ENCODE assay signal across 9 cellular contexts in the genomic region with DNA sequence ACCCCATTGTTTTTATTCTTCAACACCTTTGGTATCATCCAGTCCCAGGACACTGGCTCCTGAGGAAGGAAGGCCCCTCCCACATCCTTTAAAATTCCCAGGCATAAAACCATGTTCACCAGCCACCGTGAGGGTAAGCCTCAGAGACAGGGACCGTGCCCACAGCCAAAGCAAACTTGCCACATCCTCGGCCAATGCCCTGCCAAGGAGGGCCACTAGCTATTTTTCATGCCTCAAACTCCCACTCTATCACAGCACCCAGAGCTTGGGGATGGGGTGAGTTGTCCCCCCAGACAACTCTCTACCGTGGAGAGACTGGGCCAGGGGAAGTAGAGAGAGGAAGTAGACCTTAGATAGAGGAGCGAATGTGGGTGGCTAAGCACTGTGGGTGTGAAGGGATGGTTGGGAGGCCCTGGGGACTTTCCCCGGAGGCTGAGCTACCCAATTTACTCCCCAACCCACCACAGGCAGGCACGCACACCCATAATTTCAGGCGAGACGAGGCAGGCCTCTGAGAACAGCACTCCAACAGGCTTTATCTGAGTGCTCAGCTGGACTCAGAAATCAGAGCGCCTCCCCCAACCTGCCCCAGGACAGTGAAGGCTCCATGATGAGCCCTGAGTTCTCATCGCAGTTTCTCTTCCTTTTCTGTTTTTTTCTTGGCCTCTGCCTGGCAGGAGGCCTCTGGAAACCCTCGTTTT. TPM values are rescaled to one million over a fixed set of nuclear protein-coding genes. Genes with fewer than 3 reads are reported as not detected.
DNase-seq lines count a peak whose midpoint lies in the region; ATAC-seq, FAIRE-seq and TF ChIP-seq lines count a peak whose summit lies in the region.
"Had no signal": no experiment of that assay in that cellular context is flagged by ENCODE, and none has a peak within 500 bp of the region (broad histone marks: within the 10 kb centered on the region; RNA-seq: fewer than 3 reads in every experiment).

No MANE protein-coding gene starts in this region.

- no peak for TF ChIP-seq EP300 in SK-N-SH (IDR thresholded peaks at IDR 0.05; ENCODE audit: borderline replicate concordance in 1 of 2, low read depth in 1 of 2, low read length in 1 of 2)

- no peaks in the 10 kb centered on the region for H3F3A ChIP-seq in SK-N-SH (replicated peaks; ENCODE audit: insufficient read depth)

- no peaks in the 10 kb centered on the region for H3K79me2 ChIP-seq in SK-N-SH (ENCODE audit: insufficient read depth)

- H3K9me3 ChIP-seq in small intestine (ENCODE audit: control insufficient read depth, low read depth) (no peaks in the 10 kb centered on the region), SK-N-SH (no peaks in the 10 kb centered on the region)

- H3K9ac ChIP-seq in SK-N-SH, result no peak overlapping the region

- peaks cover 36 to 37% of the 10 kb centered on the region in 2 donors for H3K4me1 ChIP-seq in small intestine (ENCODE audit: control insufficient read depth in 2 of 2, insufficient read depth in 1 of 2, low read depth in 1 of 2, low read length in 1 of 2)
- H3K4me1 ChIP-seq in SK-N-SH (ENCODE audit: control insufficient read depth in 1 of 2, insufficient read depth in 2 of 2, low read depth in 1 of 2, low read length in 1 of 2), result peaks cover 0 to 32% of the 10 kb centered on the region in 2 experiments; a peak in 1 of 4 replicates

- DNase-seq in NB4 (ENCODE audit: low read depth), result peak; percentile 93
- DNase-seq in activated CD8-positive, alpha-beta memory T cell treated with anti-CD3 and anti-CD28 coated beads, Interleukin-2, amount 50 U/mL, for 24 hours (ENCODE audit: extremely low read depth), result peak; percentile 79
- peak; percentile 65 for DNase-seq in globus pallidus (ENCODE audit: low spot score)
- peak; percentile 59 for DNase-seq in small intestine
- no peak for DNase-seq in SK-N-SH
- no peak for DNase-seq in GOT3 (lab: John Stamatoyannopoulos, UW)

- H3K27me3 ChIP-seq in small intestine (ENCODE audit: control insufficient read depth in 2 of 2, insufficient read depth in 2 of 2, low read length in 2 of 2) (no peaks in the 10 kb centered on the region), SK-N-SH (ENCODE audit: insufficient read depth) (peaks cover 10% of the 10 kb centered on the region)

- POLR2A ChIA-PET in SK-N-SH (lab: Yijun Ruan, JAX), result no interaction called here

- no peak for TF ChIP-seq POLR2A in NB4 (IDR thresholded peaks at IDR 0.05; ENCODE audit: extremely low read depth, insufficient read length)

- WGBS in small intestine, 3 donors, result 13 to 25% (median 14%) methylated on average over 12 of the region's 12 CpGs
- 78% methylated on average over 8 of the region's 12 CpGs for WGBS in SK-N-SH (ENCODE audit: low lambda C conversion rate)

- no peaks in the 10 kb centered on the region for H3K9me2 ChIP-seq in SK-N-SH

- H3K4me2 ChIP-seq in SK-N-SH, result no peak overlapping the region

- H3K4me3 ChIP-seq in GM12875 (ENCODE audit: low read depth, low read length) (peak overlapping the region; percentile 57), NB4 (ENCODE audit: low read depth, low read length) (no peak overlapping the region), small intestine (ENCODE audit: low read depth in 1 of 2, low read length in 2 of 2) (no peak overlapping the region), SK-N-SH (ENCODE audit: low read depth in 2 of 2, low read length in 1 of 2) (no peak overlapping the region)
- H3K4me3 ChIP-seq: SK-N-MC had no signal

- CTCF ChIA-PET in SK-N-SH (lab: Yijun Ruan, JAX), result interaction anchor here (0.7 to 31.2 kb wide), 4 partner anchors 17 to 170 kb away, joined by 3 to 817 read pairs (median 56); partner anchors contain the start of gene FMOD

- H2AFZ ChIP-seq in SK-N-SH (ENCODE audit: low read depth), result no peak overlapping the region

- TF ChIP-seq CTCF in GM12875 (IDR thresholded peaks at IDR 0.05; ENCODE audit: borderline replicate concordance, insufficient read depth, low read depth, low read length), result 0 out of 2 replicates have a peak, but pooled peaks have one; percentile 11
- TF ChIP-seq CTCF in NB4 (IDR thresholded peaks at IDR 0.05; ENCODE audit: low read depth, low read length), result no peak
- no peak for TF ChIP-seq CTCF in SK-N-SH (IDR thresholded peaks at IDR 0.05)

- peak; percentile 51 for ATAC-seq in GM21825 (IDR thresholded peaks at IDR 0.05; ENCODE audit: unreplicated experiment)

- no peak for TF ChIP-seq RAD21 in SK-N-SH (IDR thresholded peaks at IDR 0.05; ENCODE audit: low read length)

- FAIRE-seq in small intestine (lab: Jason Lieb, UNC), result no peak

- H4K20me1 ChIP-seq in SK-N-SH (ENCODE audit: insufficient read depth), result no peaks in the 10 kb centered on the region

- H3K36me3 ChIP-seq in small intestine (ENCODE audit: control insufficient read depth in 2 of 2, insufficient read depth in 2 of 2, low read length in 2 of 2), result no peaks in the 10 kb centered on the region
- no peaks in the 10 kb centered on the region for H3K36me3 ChIP-seq in SK-N-SH (replicated peaks in 1 of 2; ENCODE audit: control insufficient read depth in 1 of 2, insufficient read depth in 2 of 2, low read length in 1 of 2)

- H3K27ac ChIP-seq in small intestine (ENCODE audit: low read depth in 1 of 2, low read length in 1 of 2) (peak overlapping the region; percentile 95 to 99), SK-N-SH (ENCODE audit: low read depth in 2 of 2, low read length in 1 of 2) (peak overlapping the region in 1 of 2 experiments; percentile 71; a peak in 2 of 4 replicates)
- H3K27ac ChIP-seq: SK-N-MC had no signal

TF ChIP-seq in SK-N-SH, 30 proteins besides CTCF, POLR2A, EP300 and RAD21 (continues in another document):
- TF ChIP-seq, protein P1, sequence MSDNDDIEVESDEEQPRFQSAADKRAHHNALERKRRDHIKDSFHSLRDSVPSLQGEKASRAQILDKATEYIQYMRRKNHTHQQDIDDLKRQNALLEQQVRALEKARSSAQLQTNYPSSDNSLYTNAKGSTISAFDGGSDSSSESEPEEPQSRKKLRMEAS (IDR thresholded peaks at IDR 0.05; ENCODE audit: low read depth), result no peak
- TF ChIP-seq USF2 (IDR thresholded peaks at IDR 0.05; ENCODE audit: borderline replicate concordance, low read depth, low read length), result no peak
- TF ChIP-seq, protein P2, sequence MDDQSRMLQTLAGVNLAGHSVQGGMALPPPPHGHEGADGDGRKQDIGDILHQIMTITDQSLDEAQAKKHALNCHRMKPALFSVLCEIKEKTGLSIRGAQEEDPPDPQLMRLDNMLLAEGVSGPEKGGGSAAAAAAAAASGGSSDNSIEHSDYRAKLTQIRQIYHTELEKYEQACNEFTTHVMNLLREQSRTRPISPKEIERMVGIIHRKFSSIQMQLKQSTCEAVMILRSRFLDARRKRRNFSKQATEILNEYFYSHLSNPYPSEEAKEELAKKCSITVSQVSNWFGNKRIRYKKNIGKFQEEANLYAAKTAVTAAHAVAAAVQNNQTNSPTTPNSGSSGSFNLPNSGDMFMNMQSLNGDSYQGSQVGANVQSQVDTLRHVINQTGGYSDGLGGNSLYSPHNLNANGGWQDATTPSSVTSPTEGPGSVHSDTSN (IDR thresholded peaks at IDR 0.05), result no peak
- TF ChIP-seq, protein P3, sequence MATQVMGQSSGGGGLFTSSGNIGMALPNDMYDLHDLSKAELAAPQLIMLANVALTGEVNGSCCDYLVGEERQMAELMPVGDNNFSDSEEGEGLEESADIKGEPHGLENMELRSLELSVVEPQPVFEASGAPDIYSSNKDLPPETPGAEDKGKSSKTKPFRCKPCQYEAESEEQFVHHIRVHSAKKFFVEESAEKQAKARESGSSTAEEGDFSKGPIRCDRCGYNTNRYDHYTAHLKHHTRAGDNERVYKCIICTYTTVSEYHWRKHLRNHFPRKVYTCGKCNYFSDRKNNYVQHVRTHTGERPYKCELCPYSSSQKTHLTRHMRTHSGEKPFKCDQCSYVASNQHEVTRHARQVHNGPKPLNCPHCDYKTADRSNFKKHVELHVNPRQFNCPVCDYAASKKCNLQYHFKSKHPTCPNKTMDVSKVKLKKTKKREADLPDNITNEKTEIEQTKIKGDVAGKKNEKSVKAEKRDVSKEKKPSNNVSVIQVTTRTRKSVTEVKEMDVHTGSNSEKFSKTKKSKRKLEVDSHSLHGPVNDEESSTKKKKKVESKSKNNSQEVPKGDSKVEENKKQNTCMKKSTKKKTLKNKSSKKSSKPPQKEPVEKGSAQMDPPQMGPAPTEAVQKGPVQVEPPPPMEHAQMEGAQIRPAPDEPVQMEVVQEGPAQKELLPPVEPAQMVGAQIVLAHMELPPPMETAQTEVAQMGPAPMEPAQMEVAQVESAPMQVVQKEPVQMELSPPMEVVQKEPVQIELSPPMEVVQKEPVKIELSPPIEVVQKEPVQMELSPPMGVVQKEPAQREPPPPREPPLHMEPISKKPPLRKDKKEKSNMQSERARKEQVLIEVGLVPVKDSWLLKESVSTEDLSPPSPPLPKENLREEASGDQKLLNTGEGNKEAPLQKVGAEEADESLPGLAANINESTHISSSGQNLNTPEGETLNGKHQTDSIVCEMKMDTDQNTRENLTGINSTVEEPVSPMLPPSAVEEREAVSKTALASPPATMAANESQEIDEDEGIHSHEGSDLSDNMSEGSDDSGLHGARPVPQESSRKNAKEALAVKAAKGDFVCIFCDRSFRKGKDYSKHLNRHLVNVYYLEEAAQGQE (IDR thresholded peaks at IDR 0.05; ENCODE audit: low read depth, low read length), result no peak
- no peak for TF ChIP-seq FOXJ3 (CRISPR knock-in tag; IDR thresholded peaks at IDR 0.05)
- TF ChIP-seq GABPA (IDR thresholded peaks at IDR 0.05; ENCODE audit: low read depth), result no peak

RNA-seq across cellular contexts. Expression of gene BTG2, which starts 15.9 kb away (rescaled TPM):
- polyA plus RNA-seq in small intestine, result 100 to 1,000 TPM in 1 of 3 donors, 10 to 100 TPM in 2; 15.9 to 101 (median 23.5) TPM
- 26.2 and 33.5 TPM in 2 replicates for polyA plus RNA-seq in SK-N-SH (2012; rRNA removed)
- polyA plus RNA-seq in SK-N-SH (2012; cell fraction: cytosol; rRNA removed), result 19.1 and 24.9 TPM in 2 replicates
- 13.7 and 24.3 TPM in 2 replicates for polyA plus RNA-seq in SK-N-SH (2012; cell fraction: nucleus; rRNA removed)

RNA-seq across cellular contexts. Expression of gene CHIT1, which starts 60.0 kb away (rescaled TPM):
- polyA plus RNA-seq in small intestine (under 1 TPM in 1 of 3 donors, not detected in 2; 0.43 TPM), SK-N-SH (2012; rRNA removed) (not detected in 2 replicates)
- polyA plus RNA-seq in SK-N-SH (2012; cell fraction: cytosol; rRNA removed), result not detected in 2 replicates
- polyA plus RNA-seq in SK-N-SH (2012; cell fraction: nucleus; rRNA removed), result 0.01 TPM in 2 replicates

Comparison
In these comparisons a context has a peak if more than half of its experiments do, and no peak if none do; other contexts are left out.
1. DNase-seq: peak in NB4 (single experiment), activated CD8-positive, alpha-beta memory T cell treated with anti-CD3 and anti-CD28 coated beads, Interleukin-2, amount 50 U/mL, for 24 hours (single experiment), globus pallidus (single experiment) and small intestine (single experiment); none in SK-N-SH (single experiment) and GOT3 (single experiment).